Comparison of ENCODE assay signal across 1 cellular context in genomic region chr17:47948706-47949196, GRCh38.
TF ChIP-seq lines count a peak whose summit lies in the region.

No MANE protein-coding gene starts in this region.

TF ChIP-seq in HepG2, 621 proteins besides CTCF, POLR2A, EP300 and RAD21 (continued from another document and continues in another):
- TF ChIP-seq ATF1 (CRISPR knock-in tag; IDR thresholded peaks at IDR 0.05) (no peak), KLF15 (CRISPR knock-in tag; IDR thresholded peaks at IDR 0.05; ENCODE audit: borderline replicate concordance) (no peak), GZF1 (CRISPR knock-in tag; IDR thresholded peaks at IDR 0.05) (no peak), MTA1 (CRISPR knock-in tag; IDR thresholded peaks at IDR 0.05; ENCODE audit: borderline replicate concordance) (peak; percentile 24; the same call in 1 of the 2 replicates), ZIK1 (CRISPR knock-in tag; IDR thresholded peaks at IDR 0.05; ENCODE audit: borderline replicate concordance, low read depth) (no peak), NCOA2 (CRISPR knock-in tag; IDR thresholded peaks at IDR 0.05) (peak; percentile 69), ZC3H13 (CRISPR knock-in tag; IDR thresholded peaks at IDR 0.05) (peak; percentile 63; the same call in 1 of the 2 replicates), FLYWCH1 (CRISPR knock-in tag; IDR thresholded peaks at IDR 0.05) (no peak), GFI1 (CRISPR knock-in tag; IDR thresholded peaks at IDR 0.05; ENCODE audit: borderline replicate concordance) (peak; percentile 53; the same call in 1 of the 2 replicates), TBL1XR1 (IDR thresholded peaks at IDR 0.05; ENCODE audit: borderline replicate concordance, low read length, partially characterized antibody) (no peak), ZNF782 (CRISPR knock-in tag; IDR thresholded peaks at IDR 0.05; ENCODE audit: borderline replicate concordance) (no peak), ZUFSP (CRISPR knock-in tag; IDR thresholded peaks at IDR 0.05; ENCODE audit: borderline replicate concordance) (no peak), ZNF274 (CRISPR knock-in tag; IDR thresholded peaks at IDR 0.05) (0 out of 2 replicates have a peak, but pooled peaks have one; percentile 48), BRF2 (CRISPR knock-in tag; IDR thresholded peaks at IDR 0.05) (no peak), KDM1A (CRISPR knock-in tag; IDR thresholded peaks at IDR 0.05) (no peak), ZNF761 (CRISPR knock-in tag; conservative IDR thresholded peaks at IDR 0.05) (no peak; the same call in none of the 2 replicates), JUND (CRISPR knock-in tag; IDR thresholded peaks at IDR 0.05) (peak; percentile 60; the same call in 1 of the 2 replicates), ZNF484 (CRISPR knock-in tag; IDR thresholded peaks at IDR 0.05; ENCODE audit: borderline replicate concordance, low read depth) (no peak), ZZZ3 (CRISPR knock-in tag; IDR thresholded peaks at IDR 0.05; ENCODE audit: borderline replicate concordance) (0 out of 2 replicates have a peak, but pooled peaks have one; percentile 52), MXD4 (CRISPR knock-in tag; IDR thresholded peaks at IDR 0.05) (peak; percentile 67), ZSCAN31 (CRISPR knock-in tag; IDR thresholded peaks at IDR 0.05; ENCODE audit: low read depth) (no peak; the same call in 1 of the 2 replicates), EEA1 (CRISPR knock-in tag; IDR thresholded peaks at IDR 0.05; ENCODE audit: borderline replicate concordance) (no peak), JUNB (CRISPR knock-in tag; IDR thresholded peaks at IDR 0.05; ENCODE audit: borderline replicate concordance) (peak; percentile 67; the same call in 1 of the 2 replicates), RFXANK (CRISPR knock-in tag; IDR thresholded peaks at IDR 0.05) (no peak), SETDB1 (CRISPR knock-in tag; IDR thresholded peaks at IDR 0.05; ENCODE audit: borderline replicate concordance) (no peak), STAT5B (CRISPR knock-in tag; IDR thresholded peaks at IDR 0.05) (no peak), ZNF614 (CRISPR knock-in tag; IDR thresholded peaks at IDR 0.05; ENCODE audit: borderline replicate concordance) (peak; percentile 63; the same call in 1 of the 2 replicates), BCL3 (CRISPR knock-in tag; IDR thresholded peaks at IDR 0.05) (no peak; the same call in 1 of the 2 replicates), LRRFIP1 (CRISPR knock-in tag; conservative IDR thresholded peaks at IDR 0.05) (no peak), SP4 (CRISPR knock-in tag; IDR thresholded peaks at IDR 0.05) (no peak), TCF7 (IDR thresholded peaks at IDR 0.05; ENCODE audit: low read depth) (peak; percentile 90), KMT2B (CRISPR knock-in tag; IDR thresholded peaks at IDR 0.05) (no peak; the same call in 1 of the 2 replicates), ZNF446 (CRISPR knock-in tag; IDR thresholded peaks at IDR 0.05) (no peak), NCOA1 (CRISPR knock-in tag; IDR thresholded peaks at IDR 0.05) (no peak)
- TF ChIP-seq, protein P1, sequence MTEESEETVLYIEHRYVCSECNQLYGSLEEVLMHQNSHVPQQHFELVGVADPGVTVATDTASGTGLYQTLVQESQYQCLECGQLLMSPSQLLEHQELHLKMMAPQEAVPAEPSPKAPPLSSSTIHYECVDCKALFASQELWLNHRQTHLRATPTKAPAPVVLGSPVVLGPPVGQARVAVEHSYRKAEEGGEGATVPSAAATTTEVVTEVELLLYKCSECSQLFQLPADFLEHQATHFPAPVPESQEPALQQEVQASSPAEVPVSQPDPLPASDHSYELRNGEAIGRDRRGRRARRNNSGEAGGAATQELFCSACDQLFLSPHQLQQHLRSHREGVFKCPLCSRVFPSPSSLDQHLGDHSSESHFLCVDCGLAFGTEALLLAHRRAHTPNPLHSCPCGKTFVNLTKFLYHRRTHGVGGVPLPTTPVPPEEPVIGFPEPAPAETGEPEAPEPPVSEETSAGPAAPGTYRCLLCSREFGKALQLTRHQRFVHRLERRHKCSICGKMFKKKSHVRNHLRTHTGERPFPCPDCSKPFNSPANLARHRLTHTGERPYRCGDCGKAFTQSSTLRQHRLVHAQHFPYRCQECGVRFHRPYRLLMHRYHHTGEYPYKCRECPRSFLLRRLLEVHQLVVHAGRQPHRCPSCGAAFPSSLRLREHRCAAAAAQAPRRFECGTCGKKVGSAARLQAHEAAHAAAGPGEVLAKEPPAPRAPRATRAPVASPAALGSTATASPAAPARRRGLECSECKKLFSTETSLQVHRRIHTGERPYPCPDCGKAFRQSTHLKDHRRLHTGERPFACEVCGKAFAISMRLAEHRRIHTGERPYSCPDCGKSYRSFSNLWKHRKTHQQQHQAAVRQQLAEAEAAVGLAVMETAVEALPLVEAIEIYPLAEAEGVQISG (CRISPR knock-in tag; IDR thresholded peaks at IDR 0.05): peak; percentile 45
- TF ChIP-seq, protein P2, sequence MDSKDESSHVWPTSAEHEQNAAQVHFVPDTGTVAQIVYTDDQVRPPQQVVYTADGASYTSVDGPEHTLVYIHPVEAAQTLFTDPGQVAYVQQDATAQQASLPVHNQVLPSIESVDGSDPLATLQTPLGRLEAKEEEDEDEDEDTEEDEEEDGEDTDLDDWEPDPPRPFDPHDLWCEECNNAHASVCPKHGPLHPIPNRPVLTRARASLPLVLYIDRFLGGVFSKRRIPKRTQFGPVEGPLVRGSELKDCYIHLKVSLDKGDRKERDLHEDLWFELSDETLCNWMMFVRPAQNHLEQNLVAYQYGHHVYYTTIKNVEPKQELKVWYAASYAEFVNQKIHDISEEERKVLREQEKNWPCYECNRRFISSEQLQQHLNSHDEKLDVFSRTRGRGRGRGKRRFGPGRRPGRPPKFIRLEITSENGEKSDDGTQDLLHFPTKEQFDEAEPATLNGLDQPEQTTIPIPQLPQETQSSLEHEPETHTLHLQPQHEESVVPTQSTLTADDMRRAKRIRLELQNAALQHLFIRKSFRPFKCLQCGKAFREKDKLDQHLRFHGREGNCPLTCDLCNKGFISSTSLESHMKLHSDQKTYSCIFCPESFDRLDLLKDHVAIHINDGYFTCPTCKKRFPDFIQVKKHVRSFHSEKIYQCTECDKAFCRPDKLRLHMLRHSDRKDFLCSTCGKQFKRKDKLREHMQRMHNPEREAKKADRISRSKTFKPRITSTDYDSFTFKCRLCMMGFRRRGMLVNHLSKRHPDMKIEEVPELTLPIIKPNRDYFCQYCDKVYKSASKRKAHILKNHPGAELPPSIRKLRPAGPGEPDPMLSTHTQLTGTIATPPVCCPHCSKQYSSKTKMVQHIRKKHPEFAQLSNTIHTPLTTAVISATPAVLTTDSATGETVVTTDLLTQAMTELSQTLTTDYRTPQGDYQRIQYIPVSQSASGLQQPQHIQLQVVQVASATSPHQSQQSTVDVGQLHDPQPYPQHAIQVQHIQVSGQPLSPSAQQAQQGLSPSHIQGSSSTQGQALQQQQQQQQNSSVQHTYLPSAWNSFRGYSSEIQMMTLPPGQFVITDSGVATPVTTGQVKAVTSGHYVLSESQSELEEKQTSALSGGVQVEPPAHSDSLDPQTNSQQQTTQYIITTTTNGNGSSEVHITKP (CRISPR knock-in tag; IDR thresholded peaks at IDR 0.05; ENCODE audit: low read depth): no peak
- TF ChIP-seq, protein P3, sequence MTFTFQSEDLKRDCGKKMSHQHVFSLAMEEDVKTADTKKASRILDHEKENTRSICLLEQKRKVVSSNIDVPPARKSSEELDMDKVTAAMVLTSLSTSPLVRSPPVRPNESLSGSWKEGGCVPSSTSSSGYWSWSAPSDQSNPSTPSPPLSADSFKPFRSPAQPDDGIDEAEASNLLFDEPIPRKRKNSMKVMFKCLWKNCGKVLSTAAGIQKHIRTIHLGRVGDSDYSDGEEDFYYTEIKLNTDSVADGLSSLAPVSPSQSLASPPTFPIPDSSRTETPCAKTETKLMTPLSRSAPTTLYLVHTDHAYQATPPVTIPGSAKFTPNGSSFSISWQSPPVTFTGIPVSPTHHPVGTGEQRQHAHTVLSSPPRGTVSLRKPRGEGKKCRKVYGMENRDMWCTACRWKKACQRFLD (CRISPR knock-in tag; IDR thresholded peaks at IDR 0.05; ENCODE audit: borderline replicate concordance): no peak
- TF ChIP-seq, protein P4, sequence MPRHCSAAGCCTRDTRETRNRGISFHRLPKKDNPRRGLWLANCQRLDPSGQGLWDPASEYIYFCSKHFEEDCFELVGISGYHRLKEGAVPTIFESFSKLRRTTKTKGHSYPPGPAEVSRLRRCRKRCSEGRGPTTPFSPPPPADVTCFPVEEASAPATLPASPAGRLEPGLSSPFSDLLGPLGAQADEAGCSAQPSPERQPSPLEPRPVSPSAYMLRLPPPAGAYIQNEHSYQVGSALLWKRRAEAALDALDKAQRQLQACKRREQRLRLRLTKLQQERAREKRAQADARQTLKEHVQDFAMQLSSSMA (CRISPR knock-in tag; IDR thresholded peaks at IDR 0.05): no peak
- TF ChIP-seq, protein P5, sequence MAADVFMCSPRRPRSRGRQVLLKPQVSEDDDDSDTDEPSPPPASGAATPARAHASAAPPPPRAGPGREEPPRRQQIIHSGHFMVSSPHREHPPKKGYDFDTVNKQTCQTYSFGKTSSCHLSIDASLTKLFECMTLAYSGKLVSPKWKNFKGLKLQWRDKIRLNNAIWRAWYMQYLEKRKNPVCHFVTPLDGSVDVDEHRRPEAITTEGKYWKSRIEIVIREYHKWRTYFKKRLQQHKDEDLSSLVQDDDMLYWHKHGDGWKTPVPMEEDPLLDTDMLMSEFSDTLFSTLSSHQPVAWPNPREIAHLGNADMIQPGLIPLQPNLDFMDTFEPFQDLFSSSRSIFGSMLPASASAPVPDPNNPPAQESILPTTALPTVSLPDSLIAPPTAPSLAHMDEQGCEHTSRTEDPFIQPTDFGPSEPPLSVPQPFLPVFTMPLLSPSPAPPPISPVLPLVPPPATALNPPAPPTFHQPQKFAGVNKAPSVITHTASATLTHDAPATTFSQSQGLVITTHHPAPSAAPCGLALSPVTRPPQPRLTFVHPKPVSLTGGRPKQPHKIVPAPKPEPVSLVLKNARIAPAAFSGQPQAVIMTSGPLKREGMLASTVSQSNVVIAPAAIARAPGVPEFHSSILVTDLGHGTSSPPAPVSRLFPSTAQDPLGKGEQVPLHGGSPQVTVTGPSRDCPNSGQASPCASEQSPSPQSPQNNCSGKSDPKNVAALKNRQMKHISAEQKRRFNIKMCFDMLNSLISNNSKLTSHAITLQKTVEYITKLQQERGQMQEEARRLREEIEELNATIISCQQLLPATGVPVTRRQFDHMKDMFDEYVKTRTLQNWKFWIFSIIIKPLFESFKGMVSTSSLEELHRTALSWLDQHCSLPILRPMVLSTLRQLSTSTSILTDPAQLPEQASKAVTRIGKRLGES (CRISPR knock-in tag; IDR thresholded peaks at IDR 0.05; ENCODE audit: borderline replicate concordance): no peak
- TF ChIP-seq, protein P6, sequence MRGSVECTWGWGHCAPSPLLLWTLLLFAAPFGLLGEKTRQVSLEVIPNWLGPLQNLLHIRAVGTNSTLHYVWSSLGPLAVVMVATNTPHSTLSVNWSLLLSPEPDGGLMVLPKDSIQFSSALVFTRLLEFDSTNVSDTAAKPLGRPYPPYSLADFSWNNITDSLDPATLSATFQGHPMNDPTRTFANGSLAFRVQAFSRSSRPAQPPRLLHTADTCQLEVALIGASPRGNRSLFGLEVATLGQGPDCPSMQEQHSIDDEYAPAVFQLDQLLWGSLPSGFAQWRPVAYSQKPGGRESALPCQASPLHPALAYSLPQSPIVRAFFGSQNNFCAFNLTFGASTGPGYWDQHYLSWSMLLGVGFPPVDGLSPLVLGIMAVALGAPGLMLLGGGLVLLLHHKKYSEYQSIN (CRISPR knock-in tag; IDR thresholded peaks at IDR 0.05; ENCODE audit: borderline replicate concordance): no peak
- TF ChIP-seq, protein P7, sequence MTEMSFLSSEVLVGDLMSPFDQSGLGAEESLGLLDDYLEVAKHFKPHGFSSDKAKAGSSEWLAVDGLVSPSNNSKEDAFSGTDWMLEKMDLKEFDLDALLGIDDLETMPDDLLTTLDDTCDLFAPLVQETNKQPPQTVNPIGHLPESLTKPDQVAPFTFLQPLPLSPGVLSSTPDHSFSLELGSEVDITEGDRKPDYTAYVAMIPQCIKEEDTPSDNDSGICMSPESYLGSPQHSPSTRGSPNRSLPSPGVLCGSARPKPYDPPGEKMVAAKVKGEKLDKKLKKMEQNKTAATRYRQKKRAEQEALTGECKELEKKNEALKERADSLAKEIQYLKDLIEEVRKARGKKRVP (CRISPR knock-in tag; IDR thresholded peaks at IDR 0.05): no peak
